ENCODE assay signal across 11 cellular contexts in genomic region chr12:130714591-130715149, GRCh38. TPM values are rescaled to one million over a fixed set of nuclear protein-coding genes. Genes with fewer than 3 reads are reported as not detected.
DNase-seq lines count a peak whose midpoint lies in the region; ATAC-seq and TF ChIP-seq lines count a peak whose summit lies in the region.
"Had no signal": no experiment of that assay in that cellular context is flagged by ENCODE, and none has a peak within 500 bp of the region (broad histone marks: within the 10 kb centered on the region; RNA-seq: fewer than 3 reads in every experiment).

No MANE protein-coding gene starts in this region.

- H3K4me1 Mint-ChIP-seq in activated CD4-positive, alpha-beta memory T cell treated with anti-CD3 and anti-CD28 coated beads, Interleukin-2, amount 10 ng/mL, durations not matched to agents 7 days and 5 days: peaks cover 1% of the 10 kb centered on the region
- H3K4me1 Mint-ChIP-seq: natural killer cell had no signal

- peaks cover 51% of the 10 kb centered on the region for H3K27me3 Mint-ChIP-seq in activated CD4-positive, alpha-beta memory T cell treated with anti-CD3 and anti-CD28 coated beads, Interleukin-2, amount 10 ng/mL, durations not matched to agents 7 days and 5 days

- H3K79me2 ChIP-seq in KMS-11 (ENCODE audit: insufficient read depth, low read depth): no peaks in the 10 kb centered on the region
- H3K79me2 ChIP-seq in trophoblast cell (ENCODE audit: control insufficient read depth, insufficient read depth, low read length, poor library complexity): no peaks in the 10 kb centered on the region

- H3K9me3 Mint-ChIP-seq in activated CD4-positive, alpha-beta memory T cell treated with anti-CD3 and anti-CD28 coated beads, Interleukin-2, amount 10 ng/mL, durations not matched to agents 7 days and 5 days: no peaks in the 10 kb centered on the region
- H3K9me3 Mint-ChIP-seq: natural killer cell had no signal

- H3K23ac ChIP-seq in trophoblast cell (ENCODE audit: low read length): no peak overlapping the region

- no peak overlapping the region for H4K12ac ChIP-seq in trophoblast cell (ENCODE audit: low read depth, low read length)

- H3K79me1 ChIP-seq in trophoblast cell (ENCODE audit: low read length): no peaks in the 10 kb centered on the region

- H3K27me3 ChIP-seq in BLaER1 (peaks cover 52% of the 10 kb centered on the region), KMS-11 (ENCODE audit: insufficient read depth, low read depth) (no peaks in the 10 kb centered on the region), gastroesophageal sphincter (peaks cover 70% of the 10 kb centered on the region), trophoblast cell (ENCODE audit: insufficient read depth, low read length) (peaks cover 28% of the 10 kb centered on the region)

- 3% methylated on average over 5 of the region's 20 CpGs; no CpG with 5 or more reads in 1 of the 2 donors for WGBS in gastroesophageal sphincter (ENCODE audit: low coverage in 1 of 2), 2 donors
- WGBS in trophoblast cell (ENCODE audit: extremely low coverage, insufficient coverage, insufficient read length): no CpG with 5 or more reads among the region's 20 CpGs

- no peak overlapping the region for H3K27ac Mint-ChIP-seq in activated CD4-positive, alpha-beta memory T cell treated with anti-CD3 and anti-CD28 coated beads, Interleukin-2, amount 10 ng/mL, durations not matched to agents 7 days and 5 days
- H3K27ac Mint-ChIP-seq: natural killer cell had no signal

- ATAC-seq in gastroesophageal sphincter: peak; percentile 21
- ATAC-seq: natural killer cell, Panc1 had no signal

- no peaks in the 10 kb centered on the region for H3K36me3 ChIP-seq in BLaER1
- no peaks in the 10 kb centered on the region for H3K36me3 ChIP-seq in KMS-11 (ENCODE audit: insufficient read depth)
- H3K36me3 ChIP-seq in gastroesophageal sphincter: no peaks in the 10 kb centered on the region
- H3K36me3 ChIP-seq in trophoblast cell (ENCODE audit: control insufficient read depth in 1 of 2, insufficient read depth in 2 of 2, low read length in 2 of 2): no peaks in the 10 kb centered on the region

- H4K20me1 ChIP-seq in BLaER1 (peaks cover 8% of the 10 kb centered on the region; the same call in 1 of the 2 replicates), KMS-11 (ENCODE audit: insufficient read depth) (no peaks in the 10 kb centered on the region)

- no peak overlapping the region for H2BK5ac ChIP-seq in trophoblast cell (ENCODE audit: low read depth, low read length, poor library complexity)

- H3K36me3 Mint-ChIP-seq in activated CD4-positive, alpha-beta memory T cell treated with anti-CD3 and anti-CD28 coated beads, Interleukin-2, amount 10 ng/mL, durations not matched to agents 7 days and 5 days (ENCODE audit: low read depth): no peaks in the 10 kb centered on the region

- CTCF ChIA-PET in activated CD4-positive, alpha-beta memory T cell treated with anti-CD3 and anti-CD28 coated beads, Interleukin-2, amount 10 ng/mL, durations not matched to agents 7 days and 5 days (lab: Charles Lee): no interaction called here

- no peak overlapping the region for H3K14ac ChIP-seq in trophoblast cell (ENCODE audit: low read length)

- H3K4me2 ChIP-seq in BLaER1 (peak overlapping the region; percentile 69), KMS-11 (no peak overlapping the region; the same call in 1 of the 2 replicates), trophoblast cell (ENCODE audit: low read length) (peak overlapping the region; percentile 86)

- no peak overlapping the region for H2AK5ac ChIP-seq in trophoblast cell (ENCODE audit: low read length)

- H4K8ac ChIP-seq in trophoblast cell (ENCODE audit: low read depth, low read length): no peak overlapping the region

- no peak for TF ChIP-seq EP300 in gastroesophageal sphincter (IDR thresholded peaks at IDR 0.05)

- H3K9ac ChIP-seq in BLaER1 (no peak overlapping the region), KMS-11 (peak overlapping the region; percentile 44; the same call in 1 of the 2 replicates), trophoblast cell (ENCODE audit: low read length) (no peak overlapping the region)

- H3K9me3 ChIP-seq in BLaER1 (peaks cover 10% of the 10 kb centered on the region), gastroesophageal sphincter (peaks cover 0 to 6% (median 0%) of the 10 kb centered on the region in 3 donors), trophoblast cell (ENCODE audit: insufficient read depth, low read depth, low read length) (peaks cover 2% of the 10 kb centered on the region)

- H3K18ac ChIP-seq in trophoblast cell (ENCODE audit: low read length): no peak overlapping the region

- H2BK120ac ChIP-seq in trophoblast cell (ENCODE audit: insufficient read depth, low read length, poor library complexity): no peak overlapping the region

- peak overlapping the region; percentile 30 for H2AFZ ChIP-seq in KMS-11 (ENCODE audit: low read depth)
- peak overlapping the region; percentile 17 for H2AFZ ChIP-seq in trophoblast cell (ENCODE audit: insufficient read depth, low read length, poor library complexity)

- no peak overlapping the region for H3K27ac ChIP-seq in BLaER1
- no peak overlapping the region for H3K27ac ChIP-seq in KMS-11
- H3K27ac ChIP-seq in gastroesophageal sphincter: peak overlapping the region in 1 of 4 donors; percentile 18
- H3K27ac ChIP-seq in trophoblast cell (ENCODE audit: low read depth, low read length): no peak overlapping the region

- POLR2A ChIA-PET in activated CD4-positive, alpha-beta memory T cell treated with anti-CD3 and anti-CD28 coated beads, Interleukin-2, amount 10 ng/mL, durations not matched to agents 7 days and 5 days (lab: Charles Lee): no interaction called here

- no peak overlapping the region for H3K4ac ChIP-seq in trophoblast cell (ENCODE audit: low read depth, low read length)

- no peak overlapping the region for H2BK12ac ChIP-seq in trophoblast cell (ENCODE audit: low read length)

- no peak overlapping the region for H4K91ac ChIP-seq in trophoblast cell (ENCODE audit: low read depth, low read length)

- DNase-seq in trophoblast cell (no peak), ureter (ENCODE audit: low spot score) (no peak), inferior parietal cortex (ENCODE audit: extremely low spot score) (no peak), RKO (ENCODE audit: low spot score) (no peak)
- DNase-seq in activated CD4-positive, alpha-beta memory T cell treated with anti-CD3 and anti-CD28 coated beads, Interleukin-2, amount 10 ng/mL, durations not matched to agents 7 days and 5 days: no peak
- DNase-seq: natural killer cell had no signal

- TF ChIP-seq CTCF in KMS-11 (conservative IDR thresholded peaks at IDR 0.05; ENCODE audit: low read depth, low read length) (no peak), gastroesophageal sphincter (IDR thresholded peaks at IDR 0.05) (no peak)

- TF ChIP-seq POLR2A in gastroesophageal sphincter (IDR thresholded peaks at IDR 0.05): no peak

- no peak overlapping the region for H3K4me3 Mint-ChIP-seq in activated CD4-positive, alpha-beta memory T cell treated with anti-CD3 and anti-CD28 coated beads, Interleukin-2, amount 10 ng/mL, durations not matched to agents 7 days and 5 days
- H3K4me3 Mint-ChIP-seq: natural killer cell had no signal

- peak overlapping the region; percentile 46 for H3K4me3 ChIP-seq in BLaER1
- no peak overlapping the region for H3K4me3 ChIP-seq in KMS-11 (IDR thresholded peaks at IDR 0.05; ENCODE audit: insufficient read depth, low read depth, low read length)
- H3K4me3 ChIP-seq in gastroesophageal sphincter: peak overlapping the region in 1 of 2 donors; percentile 46
- H3K4me3 ChIP-seq in trophoblast cell (ENCODE audit: low read depth, low read length): no peak overlapping the region

- H3K4me1 ChIP-seq in BLaER1 (peaks cover 34% of the 10 kb centered on the region), KMS-11 (ENCODE audit: low read depth, poor library complexity, severe bottlenecking) (no peaks in the 10 kb centered on the region), gastroesophageal sphincter (peaks cover 0 to 38% (median 16%) of the 10 kb centered on the region in 3 donors), trophoblast cell (ENCODE audit: control insufficient read depth in 1 of 2, insufficient read depth in 2 of 2, low read length in 2 of 2) (peaks cover 16 to 19% of the 10 kb centered on the region in 2 experiments)

RNA-seq across cellular contexts. Expression of gene RIMBP2, which starts 1.4 kb away (rescaled TPM):
- total RNA-seq in gastroesophageal sphincter: 1 to 10 TPM in 1 of 4 donors, under 1 TPM in 3; 0.42 to 1.1 (median 0.60) TPM
- polyA plus RNA-seq in trophoblast cell (2013): 0.24 and 0.37 TPM in 2 replicates
- total RNA-seq in ureter: 0.57 TPM
- total RNA-seq in activated CD4-positive, alpha-beta memory T cell treated with anti-CD3 and anti-CD28 coated beads, Interleukin-2, amount 10 ng/mL, durations not matched to agents 7 days and 5 days: not detected
- total RNA-seq: fibroblast of villous mesenchyme, natural killer cell had no signal
